Comparison of ENCODE assay signal across 1 cellular context in genomic region chr14:64293976-64294671, GRCh38.
TF ChIP-seq lines count a peak whose summit lies in the region.

Gene ESR2, minus strand, starts transcription at chr14:64294371. Its CDS starts 11,386 bp downstream, at chr14:64282985.

TF ChIP-seq in K562, 482 proteins besides CTCF, POLR2A, EP300 and RAD21 (continued from another document):
- TF ChIP-seq, protein P1, sequence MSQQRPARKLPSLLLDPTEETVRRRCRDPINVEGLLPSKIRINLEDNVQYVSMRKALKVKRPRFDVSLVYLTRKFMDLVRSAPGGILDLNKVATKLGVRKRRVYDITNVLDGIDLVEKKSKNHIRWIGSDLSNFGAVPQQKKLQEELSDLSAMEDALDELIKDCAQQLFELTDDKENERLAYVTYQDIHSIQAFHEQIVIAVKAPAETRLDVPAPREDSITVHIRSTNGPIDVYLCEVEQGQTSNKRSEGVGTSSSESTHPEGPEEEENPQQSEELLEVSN (IDR thresholded peaks at IDR 0.05; ENCODE audit: borderline replicate concordance in 1 of 2, extremely low read depth in 1 of 2, insufficient read depth in 1 of 2, insufficient read length in 1 of 2, low read depth in 1 of 2, low read length in 1 of 2, poor library complexity in 1 of 2, severe bottlenecking in 1 of 2) = peak; percentile 12 to 47
- TF ChIP-seq KLF16 (IDR thresholded peaks at IDR 0.05) (no peak), SMAD1 (IDR thresholded peaks at IDR 0.05; ENCODE audit: low read depth, low read length, partially characterized antibody) (no peak), RBBP5 (IDR thresholded peaks at IDR 0.05; ENCODE audit: borderline replicate concordance, insufficient read depth, low read length, poor library complexity, severe bottlenecking) (peak; percentile 5)
